2 cellular contexts compared by ENCODE assay signal in the genomic region with DNA sequence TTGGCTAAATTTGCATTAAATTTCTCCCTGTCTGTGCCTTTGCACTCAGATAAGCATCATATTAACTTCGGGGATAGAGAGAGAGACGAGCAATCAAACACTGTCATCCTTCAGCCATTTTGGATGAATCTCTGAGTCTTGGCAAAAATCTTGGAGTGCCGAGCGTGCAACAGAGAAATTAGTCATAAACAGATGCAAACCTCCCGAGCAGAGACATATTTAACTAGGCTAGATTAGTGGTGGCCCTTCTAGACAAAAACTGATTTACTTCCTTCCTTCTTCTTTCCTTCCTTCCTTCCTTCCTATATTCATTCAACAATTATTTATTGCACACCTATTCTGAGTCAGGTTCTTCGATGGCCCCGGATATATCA.
TF ChIP-seq lines count a peak whose summit lies in the region.

No MANE protein-coding gene starts in this region.

TF ChIP-seq in GM23338, 12 proteins besides CTCF, POLR2A, EP300 and RAD21:
- TF ChIP-seq EZH2phosphoT487 (IDR thresholded peaks at IDR 0.05; ENCODE audit: unreplicated experiment), result no peak
- TF ChIP-seq ZNF114 (CRISPR knock-in tag; IDR thresholded peaks at IDR 0.05), result no peak
- TF ChIP-seq POLR2AphosphoS5 (IDR thresholded peaks at IDR 0.05; ENCODE audit: low read depth), result no peak
- TF ChIP-seq, protein P1, sequence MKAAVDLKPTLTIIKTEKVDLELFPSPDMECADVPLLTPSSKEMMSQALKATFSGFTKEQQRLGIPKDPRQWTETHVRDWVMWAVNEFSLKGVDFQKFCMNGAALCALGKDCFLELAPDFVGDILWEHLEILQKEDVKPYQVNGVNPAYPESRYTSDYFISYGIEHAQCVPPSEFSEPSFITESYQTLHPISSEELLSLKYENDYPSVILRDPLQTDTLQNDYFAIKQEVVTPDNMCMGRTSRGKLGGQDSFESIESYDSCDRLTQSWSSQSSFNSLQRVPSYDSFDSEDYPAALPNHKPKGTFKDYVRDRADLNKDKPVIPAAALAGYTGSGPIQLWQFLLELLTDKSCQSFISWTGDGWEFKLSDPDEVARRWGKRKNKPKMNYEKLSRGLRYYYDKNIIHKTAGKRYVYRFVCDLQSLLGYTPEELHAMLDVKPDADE (IDR thresholded peaks at IDR 0.05), result no peak
- TF ChIP-seq, protein P2, sequence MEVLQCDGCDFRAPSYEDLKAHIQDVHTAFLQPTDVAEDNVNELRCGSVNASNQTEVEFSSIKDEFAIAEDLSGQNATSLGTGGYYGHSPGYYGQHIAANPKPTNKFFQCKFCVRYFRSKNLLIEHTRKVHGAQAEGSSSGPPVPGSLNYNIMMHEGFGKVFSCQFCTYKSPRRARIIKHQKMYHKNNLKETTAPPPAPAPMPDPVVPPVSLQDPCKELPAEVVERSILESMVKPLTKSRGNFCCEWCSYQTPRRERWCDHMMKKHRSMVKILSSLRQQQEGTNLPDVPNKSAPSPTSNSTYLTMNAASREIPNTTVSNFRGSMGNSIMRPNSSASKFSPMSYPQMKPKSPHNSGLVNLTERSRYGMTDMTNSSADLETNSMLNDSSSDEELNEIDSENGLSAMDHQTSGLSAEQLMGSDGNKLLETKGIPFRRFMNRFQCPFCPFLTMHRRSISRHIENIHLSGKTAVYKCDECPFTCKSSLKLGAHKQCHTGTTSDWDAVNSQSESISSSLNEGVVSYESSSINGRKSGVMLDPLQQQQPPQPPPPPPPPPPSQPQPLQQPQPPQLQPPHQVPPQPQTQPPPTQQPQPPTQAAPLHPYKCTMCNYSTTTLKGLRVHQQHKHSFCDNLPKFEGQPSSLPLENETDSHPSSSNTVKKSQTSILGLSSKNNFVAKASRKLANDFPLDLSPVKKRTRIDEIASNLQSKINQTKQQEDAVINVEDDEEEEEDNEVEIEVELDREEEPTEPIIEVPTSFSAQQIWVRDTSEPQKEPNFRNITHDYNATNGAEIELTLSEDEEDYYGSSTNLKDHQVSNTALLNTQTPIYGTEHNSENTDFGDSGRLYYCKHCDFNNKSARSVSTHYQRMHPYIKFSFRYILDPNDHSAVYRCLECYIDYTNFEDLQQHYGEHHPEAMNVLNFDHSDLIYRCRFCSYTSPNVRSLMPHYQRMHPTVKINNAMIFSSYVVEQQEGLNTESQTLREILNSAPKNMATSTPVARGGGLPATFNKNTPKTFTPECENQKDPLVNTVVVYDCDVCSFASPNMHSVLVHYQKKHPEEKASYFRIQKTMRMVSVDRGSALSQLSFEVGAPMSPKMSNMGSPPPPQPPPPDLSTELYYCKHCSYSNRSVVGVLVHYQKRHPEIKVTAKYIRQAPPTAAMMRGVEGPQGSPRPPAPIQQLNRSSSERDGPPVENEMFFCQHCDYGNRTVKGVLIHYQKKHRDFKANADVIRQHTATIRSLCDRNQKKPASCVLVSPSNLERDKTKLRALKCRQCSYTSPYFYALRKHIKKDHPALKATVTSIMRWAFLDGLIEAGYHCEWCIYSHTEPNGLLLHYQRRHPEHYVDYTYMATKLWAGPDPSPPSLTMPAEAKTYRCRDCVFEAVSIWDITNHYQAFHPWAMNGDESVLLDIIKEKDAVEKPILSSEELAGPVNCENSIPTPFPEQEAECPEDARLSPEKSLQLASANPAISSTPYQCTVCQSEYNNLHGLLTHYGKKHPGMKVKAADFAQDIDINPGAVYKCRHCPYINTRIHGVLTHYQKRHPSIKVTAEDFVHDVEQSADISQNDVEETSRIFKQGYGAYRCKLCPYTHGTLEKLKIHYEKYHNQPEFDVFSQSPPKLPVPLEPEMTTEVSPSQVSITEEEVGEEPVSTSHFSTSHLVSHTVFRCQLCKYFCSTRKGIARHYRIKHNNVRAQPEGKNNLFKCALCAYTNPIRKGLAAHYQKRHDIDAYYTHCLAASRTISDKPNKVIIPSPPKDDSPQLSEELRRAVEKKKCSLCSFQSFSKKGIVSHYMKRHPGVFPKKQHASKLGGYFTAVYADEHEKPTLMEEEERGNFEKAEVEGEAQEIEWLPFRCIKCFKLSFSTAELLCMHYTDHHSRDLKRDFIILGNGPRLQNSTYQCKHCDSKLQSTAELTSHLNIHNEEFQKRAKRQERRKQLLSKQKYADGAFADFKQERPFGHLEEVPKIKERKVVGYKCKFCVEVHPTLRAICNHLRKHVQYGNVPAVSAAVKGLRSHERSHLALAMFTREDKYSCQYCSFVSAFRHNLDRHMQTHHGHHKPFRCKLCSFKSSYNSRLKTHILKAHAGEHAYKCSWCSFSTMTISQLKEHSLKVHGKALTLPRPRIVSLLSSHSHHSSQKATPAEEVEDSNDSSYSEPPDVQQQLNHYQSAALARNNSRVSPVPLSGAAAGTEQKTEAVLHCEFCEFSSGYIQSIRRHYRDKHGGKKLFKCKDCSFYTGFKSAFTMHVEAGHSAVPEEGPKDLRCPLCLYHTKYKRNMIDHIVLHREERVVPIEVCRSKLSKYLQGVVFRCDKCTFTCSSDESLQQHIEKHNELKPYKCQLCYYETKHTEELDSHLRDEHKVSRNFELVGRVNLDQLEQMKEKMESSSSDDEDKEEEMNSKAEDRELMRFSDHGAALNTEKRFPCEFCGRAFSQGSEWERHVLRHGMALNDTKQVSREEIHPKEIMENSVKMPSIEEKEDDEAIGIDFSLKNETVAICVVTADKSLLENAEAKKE (CRISPR knock-in tag; IDR thresholded peaks at IDR 0.05), result no peak
- no peak for TF ChIP-seq CREB1 (CRISPR knock-in tag; IDR thresholded peaks at IDR 0.05; ENCODE audit: low read depth)

TF ChIP-seq in H1, 55 proteins besides CTCF, POLR2A, EP300 and RAD21:
- no peak for TF ChIP-seq POU5F1 (IDR thresholded peaks at IDR 0.05; ENCODE audit: low read depth, low read length)
- TF ChIP-seq CTBP2 (IDR thresholded peaks at IDR 0.05; ENCODE audit: borderline replicate concordance, insufficient read depth, insufficient read length, low read length), result no peak
- TF ChIP-seq TCF12 (IDR thresholded peaks at IDR 0.05; ENCODE audit: low read depth, low read length), result no peak
- TF ChIP-seq BCL11A (IDR thresholded peaks at IDR 0.05; ENCODE audit: low read depth in 2 of 2, low read length in 2 of 2), result no peak
- TF ChIP-seq HDAC6 (IDR thresholded peaks at IDR 0.05; ENCODE audit: low read depth, low read length), result no peak
- TF ChIP-seq SIN3A (conservative IDR thresholded peaks at IDR 0.05 in 1 of 2, IDR thresholded peaks at IDR 0.05 in 1 of 2; ENCODE audit: low read depth in 1 of 2, low read length in 2 of 2), result no peak
- no peak for TF ChIP-seq TAF1 (IDR thresholded peaks at IDR 0.05; ENCODE audit: low read depth, low read length)
- TF ChIP-seq RBBP5 (IDR thresholded peaks at IDR 0.05; ENCODE audit: borderline replicate concordance, low read depth, low read length), result no peak
- TF ChIP-seq, protein P3, sequence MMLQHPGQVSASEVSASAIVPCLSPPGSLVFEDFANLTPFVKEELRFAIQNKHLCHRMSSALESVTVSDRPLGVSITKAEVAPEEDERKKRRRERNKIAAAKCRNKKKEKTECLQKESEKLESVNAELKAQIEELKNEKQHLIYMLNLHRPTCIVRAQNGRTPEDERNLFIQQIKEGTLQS (IDR thresholded peaks at IDR 0.05; ENCODE audit: insufficient read depth, low read depth, low read length), result no peak
- no peak for TF ChIP-seq YY1 (IDR thresholded peaks at IDR 0.05; ENCODE audit: low read depth, low read length)
- no peak for TF ChIP-seq CHD2 (IDR thresholded peaks at IDR 0.05; ENCODE audit: low read length)
